ENCODE assay signal across 8 cellular contexts in genomic region chr1:45009956-45010854, GRCh38. TPM values are rescaled to one million over a fixed set of nuclear protein-coding genes. Genes with fewer than 3 reads are reported as not detected.
A peak's percentile ranks its signal among the peaks of the same experiment; 100 is the strongest.
DNase-seq lines count a peak whose midpoint lies in the region; ATAC-seq and TF ChIP-seq lines count a peak whose summit lies in the region.

No MANE protein-coding gene starts in this region.

- H3K9ac ChIP-seq in HCT116 (ENCODE audit: low read length), result peak overlapping the region; percentile 68
- peak overlapping the region; percentile 61 for H3K9ac ChIP-seq in SK-N-MC (ENCODE audit: insufficient read length)
- peak overlapping the region; percentile 75 for H3K9ac ChIP-seq in mesendoderm (ENCODE audit: low read length)

- H3K27me3 ChIP-seq in HCT116 (ENCODE audit: insufficient read depth, low read length), result no peaks in the 10 kb centered on the region
- H3K27me3 ChIP-seq in mesendoderm (ENCODE audit: insufficient read depth, low read length, poor library complexity), result no peaks in the 10 kb centered on the region

- no peak overlapping the region for H2BK120ac ChIP-seq in mesendoderm (ENCODE audit: low read depth, low read length)

- no peak overlapping the region for H3K4ac ChIP-seq in mesendoderm (ENCODE audit: low read depth, low read length)

- H3K27ac ChIP-seq in HCT116 (ENCODE audit: low read depth, low read length), result peak overlapping the region; percentile 65
- H3K27ac ChIP-seq in SK-N-MC, result no peak overlapping the region
- H3K27ac ChIP-seq in mesendoderm (ENCODE audit: low read depth, low read length), result no peak overlapping the region

- POLR2A ChIA-PET in HCT116 (lab: Charles Lee), result interaction anchor here (0.6 to 5.4 kb wide), 10 partner anchors 24 to 573 kb away, joined by 3 to 35 read pairs (median 8); partner anchors contain the start of genes CCDC163, DYNLT4, EIF2B3 and MMACHC

- H3K79me2 ChIP-seq in HCT116 (ENCODE audit: insufficient read depth, low read length), result peaks cover 12% of the 10 kb centered on the region; the same call in 1 of the 2 replicates
- H3K79me2 ChIP-seq in mesendoderm (ENCODE audit: control insufficient read depth, insufficient read depth, low read length), result peaks cover 8% of the 10 kb centered on the region

- peaks cover 55% of the 10 kb centered on the region for H3K4me1 Mint-ChIP-seq in dendritic cell treated with granulocyte-macrophage colony-stimulating factor and Interleukin-4, amounts not matched to agents 40 ng/mL and 50 ng/mL, for 4 days (ENCODE audit: low read depth)
- H3K4me1 Mint-ChIP-seq in type B pancreatic cell (ENCODE audit: unreplicated experiment), result peaks cover 27% of the 10 kb centered on the region

- H3K23ac ChIP-seq in mesendoderm (ENCODE audit: low read length), result no peak overlapping the region

- peaks cover 79% of the 10 kb centered on the region for H3K36me3 Mint-ChIP-seq in dendritic cell treated with granulocyte-macrophage colony-stimulating factor and Interleukin-4, amounts not matched to agents 40 ng/mL and 50 ng/mL, for 4 days (ENCODE audit: low read depth)
- peaks cover 12% of the 10 kb centered on the region for H3K36me3 Mint-ChIP-seq in type B pancreatic cell

- no peak overlapping the region for H4K8ac ChIP-seq in mesendoderm (ENCODE audit: low read depth, low read length)

- H2BK5ac ChIP-seq in mesendoderm (ENCODE audit: low read length), result no peak overlapping the region

- no peaks in the 10 kb centered on the region for H3K9me2 ChIP-seq in HCT116 (ENCODE audit: insufficient read depth)

- CTCF ChIA-PET in HCT116 (lab: Charles Lee), result interaction anchor here (0.6 to 11.9 kb wide), 6 partner anchors 174 to 1020 kb away, joined by 3 to 214 read pairs (median 14); partner anchors contain the start of genes PLK3 and TESK2

- H2AK5ac ChIP-seq in mesendoderm (ENCODE audit: low read length), result no peak overlapping the region

- H3K56ac ChIP-seq in mesendoderm (ENCODE audit: low read length), result peak overlapping the region; percentile 87

- H3K4me3 ChIP-seq in AG09309 (ENCODE audit: control insufficient read depth, low read depth, low read length) (peak overlapping the region; percentile 92), HCT116 (replicated peaks in 1 of 2; ENCODE audit: low read depth in 1 of 2, low read length in 2 of 2) (peak overlapping the region; percentile 74 to 75), SK-N-MC (peak overlapping the region; percentile 97), mesendoderm (ENCODE audit: low read length) (peak overlapping the region; percentile 80)

- no peak for TF ChIP-seq POLR2A in HCT116 (IDR thresholded peaks at IDR 0.05; ENCODE audit: borderline replicate concordance, extremely low read depth, insufficient read depth, insufficient read length)

- peaks cover 15% of the 10 kb centered on the region for H3K79me1 ChIP-seq in mesendoderm (ENCODE audit: low read length)

- H3K9me3 ChIP-seq in HCT116 (ENCODE audit: control insufficient read depth in 1 of 2, insufficient read depth in 1 of 2, low read depth in 1 of 2, low read length in 2 of 2) (no peaks in the 10 kb centered on the region), SK-N-MC (ENCODE audit: low read depth, low read length) (no peaks in the 10 kb centered on the region)

- H3K36me3 ChIP-seq in HCT116 (ENCODE audit: control insufficient read depth in 1 of 2, insufficient read depth in 2 of 2, low read length in 2 of 2) (peaks cover 8 to 10% of the 10 kb centered on the region in 2 experiments; a peak in 2 of 4 replicates), SK-N-MC (ENCODE audit: insufficient read depth, low read length) (peaks cover 11% of the 10 kb centered on the region; the same call in 1 of the 2 replicates), mesendoderm (ENCODE audit: control insufficient read depth, insufficient read depth, low read length) (peaks cover 3% of the 10 kb centered on the region)

- ATAC-seq in HCT116 (peak; percentile 31), GM21786 (IDR thresholded peaks at IDR 0.05; ENCODE audit: unreplicated experiment) (no peak)

- TF ChIP-seq RAD21 in HCT116 (IDR thresholded peaks at IDR 0.05; ENCODE audit: low read depth), result no peak

- H2BK15ac ChIP-seq in mesendoderm (replicated peaks; ENCODE audit: low read depth), result no peak overlapping the region

- DNase-seq in AG09309 (ENCODE audit: low read depth) (no peak), HCT116 (ENCODE audit: low read depth, low spot score) (no peak), SK-N-MC (ENCODE audit: low read depth, low spot score) (no peak), mesendoderm (peak; percentile 26), type B pancreatic cell (ENCODE audit: extremely low spot score, unreplicated experiment) (peak; percentile 67)
- no peak for DNase-seq in NK-92 treated with Interleukin-12 subunit alpha and Interleukin-12 subunit beta, amount 100 ng/mL, for 24 hours (lab: John Stamatoyannopoulos, UW)

- H3K27me3 Mint-ChIP-seq in dendritic cell treated with granulocyte-macrophage colony-stimulating factor and Interleukin-4, amounts not matched to agents 40 ng/mL and 50 ng/mL, for 4 days, result no peaks in the 10 kb centered on the region
- no peaks in the 10 kb centered on the region for H3K27me3 Mint-ChIP-seq in type B pancreatic cell

- H2AFZ ChIP-seq in HCT116 (ENCODE audit: low read depth, low read length, poor library complexity, severe bottlenecking), result no peak overlapping the region

- H3K4me1 ChIP-seq in HCT116 (ENCODE audit: control insufficient read depth in 1 of 2, insufficient read depth in 2 of 2, low read length in 2 of 2) (peaks cover 9 to 28% of the 10 kb centered on the region in 2 experiments; a peak in 3 of 4 replicates), mesendoderm (ENCODE audit: control insufficient read depth, low read depth, low read length) (peaks cover 7% of the 10 kb centered on the region)

- RAD21 ChIA-PET in HCT116 (lab: Charles Lee; ENCODE audit: low non-redundant PET in 1 of 2, low total read pairs in 2 of 2, uncharacterized antibody in 2 of 2, unreplicated experiment in 2 of 2), result interaction anchor here (0.6 to 2.5 kb wide), 6 partner anchors 24 to 293 kb away, joined by 3 to 9 read pairs (median 7); partner anchors contain the start of gene EIF2B3 (in 1 of the 2)

- WGBS in mesendoderm (ENCODE audit: extremely low coverage, insufficient coverage, low lambda C conversion rate), result no CpG with 5 or more reads among the region's 41 CpGs

- H3K27ac Mint-ChIP-seq in dendritic cell treated with granulocyte-macrophage colony-stimulating factor and Interleukin-4, amounts not matched to agents 40 ng/mL and 50 ng/mL, for 4 days, result peak overlapping the region; percentile 86
- H3K27ac Mint-ChIP-seq in type B pancreatic cell, result peak overlapping the region; percentile 34

- H3K4me2 ChIP-seq in HCT116 (ENCODE audit: low read length) (peak overlapping the region; percentile 80), mesendoderm (ENCODE audit: low read length) (peak overlapping the region; percentile 71)

- H3K4me3 Mint-ChIP-seq in dendritic cell treated with granulocyte-macrophage colony-stimulating factor and Interleukin-4, amounts not matched to agents 40 ng/mL and 50 ng/mL, for 4 days, result peak overlapping the region; percentile 88
- H3K4me3 Mint-ChIP-seq in type B pancreatic cell, result peak overlapping the region; percentile 88

- no peak overlapping the region for H3K18ac ChIP-seq in mesendoderm (ENCODE audit: low read length)

- no peaks in the 10 kb centered on the region for H3K9me3 Mint-ChIP-seq in dendritic cell treated with granulocyte-macrophage colony-stimulating factor and Interleukin-4, amounts not matched to agents 40 ng/mL and 50 ng/mL, for 4 days
- no peaks in the 10 kb centered on the region for H3K9me3 Mint-ChIP-seq in type B pancreatic cell

- TF ChIP-seq CTCF in AG09309 (IDR thresholded peaks at IDR 0.05; ENCODE audit: control insufficient read depth, insufficient read depth, low read depth, low read length, missing control alignments) (no peak), HCT116 (IDR thresholded peaks at IDR 0.05 in 2 of 3, conservative IDR thresholded peaks at IDR 0.05 in 1 of 3; ENCODE audit: borderline replicate concordance in 1 of 3, insufficient read depth in 1 of 3, low read depth in 2 of 3, low read length in 2 of 3) (no peak), type B pancreatic cell (conservative IDR thresholded peaks at IDR 0.05) (no peak)

- H4K20me1 ChIP-seq in HCT116 (ENCODE audit: insufficient read depth), result no peaks in the 10 kb centered on the region

- no peak overlapping the region for H4K5ac ChIP-seq in mesendoderm (ENCODE audit: low read length)

- intact Hi-C loops in HCT116 (cut with micrococcal nuclease), result loop anchor here (2.0 to 10.0 kb wide), 5 partner anchors 173 to 895 kb away; partner anchors contain the start of genes MUTYH, RNU5D-1 and TOE1
- intact Hi-C loops in dendritic cell treated with granulocyte-macrophage colony-stimulating factor and Interleukin-4, amounts not matched to agents 40 ng/mL and 50 ng/mL, for 4 days (cut with micrococcal nuclease), result loop anchor here (5.0 kb wide), 3 partner anchors 233 to 482 kb away; partner anchors contain the start of genes RNU5D-1, RPS8 and TESK2

- BruUV-seq in HCT116 (replicated peaks; lab: Mats Ljungman, UMichigan), result TSS peak; percentile 39

RNA-seq across cellular contexts. Expression of gene HECTD3, which starts 0.9 kb away (rescaled TPM):
- total RNA-seq in HCT116 (2021; ENCODE audit: unreplicated experiment) (25.5 TPM), type B pancreatic cell (ENCODE audit: low replicate concordance) (33.9 and 45.7 TPM in 2 replicates)
- 20.7 and 20.9 TPM in 2 replicates for polyA plus RNA-seq in HCT116 (2012)
- polyA plus RNA-seq in mesendoderm (2013, experiment 1 of 2), result 29.5 TPM
- polyA plus RNA-seq in mesendoderm (2013, experiment 2 of 2), result 29.1 TPM

RNA-seq across cellular contexts. Expression of gene UROD, which starts 1.8 kb away (rescaled TPM):
- total RNA-seq in HCT116 (2021; ENCODE audit: unreplicated experiment) (73.7 TPM), type B pancreatic cell (ENCODE audit: low replicate concordance) (49.4 and 84.7 TPM in 2 replicates)
- 76.0 and 90.0 TPM in 2 replicates for polyA plus RNA-seq in HCT116 (2012)
- 189 TPM for polyA plus RNA-seq in mesendoderm (2013, experiment 1 of 2)
- 184 TPM for polyA plus RNA-seq in mesendoderm (2013, experiment 2 of 2)

RNA-seq across cellular contexts. Expression of gene EIF2B3, which starts 23.8 kb away (rescaled TPM):
- 17.7 TPM for total RNA-seq in HCT116 (2021; ENCODE audit: unreplicated experiment)
- polyA plus RNA-seq in HCT116 (2012), result 13.7 and 16.3 TPM in 2 replicates
- polyA plus RNA-seq in mesendoderm (2013, experiment 1 of 2), result 30.8 TPM
- 32.0 TPM for polyA plus RNA-seq in mesendoderm (2013, experiment 2 of 2)
- 16.1 and 21.9 TPM in 2 replicates for total RNA-seq in type B pancreatic cell (ENCODE audit: low replicate concordance)

Comparison
In these comparisons a context has a peak if more than half of its experiments do, and no peak if none do; other contexts are left out.
1. DNase-seq: peak in mesendoderm (single experiment) and type B pancreatic cell (single experiment); none in AG09309 (single experiment), HCT116 (single experiment), SK-N-MC (single experiment) and NK-92 treated with Interleukin-12 subunit alpha and Interleukin-12 subunit beta, amount 100 ng/mL, for 24 hours (single experiment).
2. Peak in every context shown above with its lines, with median percentiles within 50 percentile points of each other: H3K4me3 ChIP-seq and H3K9ac ChIP-seq.